Comparison of ENCODE assay signal across 9 cellular contexts in the genomic region with DNA sequence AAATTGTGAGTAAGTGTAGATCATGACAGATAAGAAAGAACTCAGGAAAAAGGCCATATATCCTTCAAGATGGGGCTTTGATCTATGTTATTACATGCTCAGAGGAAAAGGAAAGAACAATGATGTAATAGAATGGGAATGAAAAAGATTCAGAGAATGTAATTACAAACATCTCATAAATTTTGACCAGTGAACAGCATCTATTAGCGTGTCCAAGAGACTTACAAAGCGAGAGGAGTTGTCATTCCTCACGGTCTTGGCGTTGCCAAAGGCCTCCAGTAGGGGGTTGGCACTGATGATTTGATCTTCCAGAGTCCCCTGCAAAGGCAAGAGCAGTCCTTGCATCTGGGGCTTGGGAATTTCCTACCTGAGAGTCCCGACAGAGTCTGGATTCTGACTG. TPM values are rescaled to one million over a fixed set of nuclear protein-coding genes. Genes with fewer than 3 reads are reported as not detected.
"Had no signal": no experiment of that assay in that cellular context is flagged by ENCODE, and none has a peak within 500 bp of the region (broad histone marks: within the 10 kb centered on the region; RNA-seq: fewer than 3 reads in every experiment).

No MANE protein-coding gene starts in this region.

RNA-seq across cellular contexts. Expression of gene MYH2, which starts 6.0 kb away (rescaled TPM):
- total RNA-seq: activated CD4-positive, alpha-beta memory T cell treated with anti-CD3 and anti-CD28 coated beads, Interleukin-2, amount 10 ng/mL, durations not matched to agents 7 days and 5 days; frontal cortex; left lobe of liver; mammary epithelial cell; natural killer cell; right atrium auricular region; thyroid gland had no signal
- polyA plus RNA-seq: heart left ventricle, immature natural killer cell, mammary epithelial cell had no signal

RNA-seq across cellular contexts. Expression of gene MYH1, which starts 25.1 kb away (rescaled TPM):
- total RNA-seq: activated CD4-positive, alpha-beta memory T cell treated with anti-CD3 and anti-CD28 coated beads, Interleukin-2, amount 10 ng/mL, durations not matched to agents 7 days and 5 days; frontal cortex; left lobe of liver; mammary epithelial cell; natural killer cell had no signal
- polyA plus RNA-seq: heart left ventricle, immature natural killer cell, mammary epithelial cell had no signal
